Comparison of ENCODE assay signal across 6 cellular contexts in genomic region chr17:20573216-20573615, GRCh38. TPM values are rescaled to one million over a fixed set of nuclear protein-coding genes. Genes with fewer than 3 reads are reported as not detected.
"Had no signal": no experiment of that assay in that cellular context is flagged by ENCODE, and none has a peak within 500 bp of the region (broad histone marks: within the 10 kb centered on the region; RNA-seq: fewer than 3 reads in every experiment).

No MANE protein-coding gene starts in this region.

RNA-seq across cellular contexts. Expression of gene CDRT15L2, which starts 6.3 kb away (rescaled TPM):
- total RNA-seq: GM23338, H1, H9, HT-29, IMR-90, K562 had no signal
